In the genomic region with DNA sequence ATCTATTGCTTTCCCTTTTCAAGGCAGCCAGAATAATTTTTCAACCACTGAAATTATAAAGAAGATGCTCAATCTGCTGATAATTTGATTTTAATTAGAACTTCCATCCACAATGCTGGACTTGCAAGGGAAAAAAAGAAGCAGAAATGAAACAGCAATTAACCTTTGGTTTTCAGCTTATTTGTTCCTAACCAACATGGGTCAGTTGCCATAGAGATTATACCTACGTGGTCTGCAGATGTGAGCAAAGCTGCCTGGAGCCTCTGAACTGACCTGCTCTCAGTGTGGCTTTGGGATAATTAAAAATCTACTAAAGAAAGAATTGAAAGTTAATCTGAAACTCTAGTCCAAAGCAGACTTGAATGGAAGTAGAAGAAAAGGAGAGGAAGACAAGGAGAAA, we compare ENCODE assay signal across 23 cellular contexts.
"Had no signal": no experiment of that assay in that cellular context is flagged by ENCODE, and none has a peak within 500 bp of the region (broad histone marks: within the 10 kb centered on the region; RNA-seq: fewer than 3 reads in every experiment).

No MANE protein-coding gene starts in this region.

- H3K27ac Mint-ChIP-seq: T-cell; T-helper 1 cell treated with Interleukin-12 subunit alpha and Interleukin-12 subunit beta and Interleukin-4 antibody, amounts not matched to agents 30 μg/mL and 1 μg/mL, for 36 hours had no signal

- DNase-seq: IMR-90, Karpas-422, KG1, MG63, NCI-H1092, NCI-H1417, NCI-H1436 treated with DMSO at 0.1 percent for 48 hours, NCI-H1694, NCI-H187 treated with DMSO at 0.1 percent for 48 hours, NCI-H2029 treated with DMSO at 0.1 percent for 48 hours, NCI-H2171 treated with DMSO at 0.1 percent for 48 hours, NCI-H345, NCI-H446 treated with DMSO at 0.1 percent for 48 hours, NCI-H510A treated with DMSO at 0.1 percent for 48 hours, NCI-H526, NCI-H82, PC-3, SHP77, SK-N-SH, SW 1271, T-cell had no signal

- H3K36me3 Mint-ChIP-seq: T-cell had no signal

- H3K27ac ChIP-seq: RWPE1 had no signal

- H3K4me1 Mint-ChIP-seq: T-cell had no signal

- H3K36me3 ChIP-seq: MG63 had no signal

- H3K9me3 ChIP-seq: MG63, SK-N-SH had no signal

- H3K9me3 Mint-ChIP-seq: T-helper 1 cell treated with Interleukin-12 subunit alpha and Interleukin-12 subunit beta and Interleukin-4 antibody, amounts not matched to agents 30 μg/mL and 1 μg/mL, for 36 hours had no signal

- H3K4me2 ChIP-seq: SK-N-SH had no signal

- H3K4me3 Mint-ChIP-seq: T-cell; T-helper 1 cell treated with Interleukin-12 subunit alpha and Interleukin-12 subunit beta and Interleukin-4 antibody, amounts not matched to agents 30 μg/mL and 1 μg/mL, for 36 hours had no signal

- H3K4me3 ChIP-seq: MG63 had no signal

- H3K9ac ChIP-seq: SK-N-SH had no signal
